ENCODE assay signal across 11 cellular contexts in the genomic region with DNA sequence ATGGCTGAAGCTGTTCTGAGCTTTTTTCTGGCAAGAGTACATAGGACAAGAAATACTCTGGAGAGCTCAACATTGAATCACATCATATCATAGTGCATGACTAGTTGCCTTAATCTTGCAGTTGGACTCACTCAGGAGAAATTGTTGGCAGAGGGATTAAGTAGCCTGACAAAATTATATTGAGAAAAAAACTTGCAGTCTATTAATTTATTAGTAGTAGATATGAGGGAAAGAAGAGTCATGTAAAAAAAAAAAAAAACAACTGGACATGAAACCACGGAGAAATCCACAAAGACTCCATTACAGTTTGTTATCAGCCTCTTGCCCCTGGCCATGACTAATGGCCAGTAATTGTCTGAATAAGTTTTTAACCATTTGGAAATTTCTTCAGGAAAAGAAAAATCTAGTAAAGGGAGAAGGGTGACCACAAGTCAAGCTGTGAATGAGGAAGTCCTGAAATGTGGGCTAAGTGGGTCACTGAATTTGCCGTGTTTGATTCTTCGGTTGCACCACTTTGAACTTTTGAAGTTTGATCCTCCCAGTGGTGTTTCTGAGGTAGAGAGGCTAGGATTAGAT. TPM values are rescaled to one million over a fixed set of nuclear protein-coding genes. Genes with fewer than 3 reads are reported as not detected.
DNase-seq lines count a peak whose midpoint lies in the region; ATAC-seq and TF ChIP-seq lines count a peak whose summit lies in the region.
"Had no signal": no experiment of that assay in that cellular context is flagged by ENCODE, and none has a peak within 500 bp of the region (broad histone marks: within the 10 kb centered on the region; RNA-seq: fewer than 3 reads in every experiment).

No MANE protein-coding gene starts in this region.

- 38% methylated on average over 3 of the region's 3 CpGs for WGBS in smooth muscle cell (ENCODE audit: low lambda C conversion rate)

- no peaks in the 10 kb centered on the region for H3K36me3 ChIP-seq in smooth muscle cell (ENCODE audit: low read depth)

- peaks cover 4% of the 10 kb centered on the region for H3K4me1 ChIP-seq in smooth muscle cell (ENCODE audit: low read depth)

- no peak overlapping the region for H2AFZ ChIP-seq in smooth muscle cell (ENCODE audit: low read depth)

- no peaks in the 10 kb centered on the region for H3K27me3 ChIP-seq in smooth muscle cell (ENCODE audit: low read depth)

- no peaks in the 10 kb centered on the region for H4K20me1 ChIP-seq in smooth muscle cell (ENCODE audit: low read depth)

- no peaks in the 10 kb centered on the region for H3K9me3 Mint-ChIP-seq in T-helper 1 cell treated with Interleukin-12 subunit alpha and Interleukin-12 subunit beta and Interleukin-4 antibody, amounts not matched to agents 30 μg/mL and 1 μg/mL, for 36 hours
- H3K9me3 Mint-ChIP-seq in T-cell: no peaks in the 10 kb centered on the region

- H3F3A ChIP-seq in smooth muscle cell (ENCODE audit: low read depth): no peaks in the 10 kb centered on the region

- H3K27me3 Mint-ChIP-seq in T-helper 1 cell treated with Interleukin-12 subunit alpha and Interleukin-12 subunit beta and Interleukin-4 antibody, amounts not matched to agents 30 μg/mL and 1 μg/mL, for 36 hours (ENCODE audit: low read depth): no peaks in the 10 kb centered on the region
- peaks cover 0 to 7% of the 10 kb centered on the region in 2 donors for H3K27me3 Mint-ChIP-seq in T-cell

- CTCF ChIA-PET in T-cell (lab: Charles Lee): no interaction called here

- H3K4me2 ChIP-seq in smooth muscle cell: no peak overlapping the region
- H3K4me2 ChIP-seq: A549 had no signal

- peak overlapping the region; percentile 40 for H3K27ac ChIP-seq in smooth muscle cell (ENCODE audit: low read depth)

- no peak overlapping the region for H3K4me3 ChIP-seq in smooth muscle cell
- H3K4me3 ChIP-seq: A549 had no signal

- H3K4me3 Mint-ChIP-seq in T-helper 1 cell treated with Interleukin-12 subunit alpha and Interleukin-12 subunit beta and Interleukin-4 antibody, amounts not matched to agents 30 μg/mL and 1 μg/mL, for 36 hours: peak overlapping the region; percentile 88
- H3K4me3 Mint-ChIP-seq in T-cell: peak overlapping the region in 2 of 3 donors; percentile 54 to 57

- no peak for TF ChIP-seq CTCF in smooth muscle cell (IDR thresholded peaks at IDR 0.05; ENCODE audit: borderline replicate concordance, insufficient read depth, poor library complexity, severe bottlenecking)

- no peak overlapping the region for H3K9ac ChIP-seq in smooth muscle cell (ENCODE audit: low read depth)

- H3K27ac Mint-ChIP-seq in T-helper 1 cell treated with Interleukin-12 subunit alpha and Interleukin-12 subunit beta and Interleukin-4 antibody, amounts not matched to agents 30 μg/mL and 1 μg/mL, for 36 hours: peak overlapping the region; percentile 89
- peak overlapping the region in 1 of 2 donors; percentile 81 for H3K27ac Mint-ChIP-seq in T-cell

- ATAC-seq in T-cell (replicated peaks in 1 of 4): no peak
- no peak for ATAC-seq in GM21423 (IDR thresholded peaks at IDR 0.05; ENCODE audit: unreplicated experiment)
- ATAC-seq: A549 had no signal

- POLR2A ChIA-PET in T-cell (lab: Charles Lee): no interaction called here

- no peaks in the 10 kb centered on the region for H3K79me2 ChIP-seq in smooth muscle cell (ENCODE audit: low read depth)

- H3K9me3 ChIP-seq in smooth muscle cell (replicated peaks; ENCODE audit: low read depth): no peaks in the 10 kb centered on the region
- H3K9me3 ChIP-seq: A549 had no signal

- H3K4me1 Mint-ChIP-seq in T-helper 1 cell treated with Interleukin-12 subunit alpha and Interleukin-12 subunit beta and Interleukin-4 antibody, amounts not matched to agents 30 μg/mL and 1 μg/mL, for 36 hours (ENCODE audit: low read depth): peaks cover 40% of the 10 kb centered on the region
- H3K4me1 Mint-ChIP-seq in T-cell: peaks cover 29 to 48% (median 37%) of the 10 kb centered on the region in 3 donors

- H3K36me3 Mint-ChIP-seq in T-helper 1 cell treated with Interleukin-12 subunit alpha and Interleukin-12 subunit beta and Interleukin-4 antibody, amounts not matched to agents 30 μg/mL and 1 μg/mL, for 36 hours (ENCODE audit: low read depth): peaks cover 10% of the 10 kb centered on the region
- H3K36me3 Mint-ChIP-seq in T-cell: peaks cover 6% of the 10 kb centered on the region

- DNase-seq in T-helper 1 cell: no peak
- DNase-seq in T-cell: no peak
- peak; percentile 57 for DNase-seq in glomerular visceral epithelial cell (ENCODE audit: extremely low spot score)
- no peak for DNase-seq in smooth muscle cell (lab: John Stamatoyannopoulos, UW; ENCODE audit: unreplicated experiment)
- DNase-seq in DMS79 treated with DMSO at 0.1 percent for 48 hours (lab: John Stamatoyannopoulos, UW): no peak
- no peak for DNase-seq in NCI-H2227 (lab: John Stamatoyannopoulos, UW; ENCODE audit: unreplicated experiment)
- DNase-seq: activated CD4-positive, alpha-beta T cell treated with anti-CD3 and anti-CD28 coated beads, Interleukin-2, amount 50 U/mL, for 4 hours; NCI-H1092 treated with DMSO at 0.1 percent for 48 hours had no signal

RNA-seq across cellular contexts. Expression of gene FHL1, which starts 45.6 kb away (rescaled TPM):
- 10 to 100 TPM; 14.1 to 32.8 (median 26.0) TPM for total RNA-seq in T-cell
- 98.2 and 103 TPM in 2 replicates for total RNA-seq in smooth muscle cell
- polyA plus RNA-seq in smooth muscle cell: 57.8 and 76.0 TPM in 2 replicates

RNA-seq across cellular contexts. Expression of gene MAP7D3, which starts 58.3 kb away (rescaled TPM):
- total RNA-seq in T-cell (10 to 100 TPM in 2 of 5 donors, 1 to 10 TPM in 3; 6.5 to 10.5 (median 9.7) TPM), smooth muscle cell (8.1 and 12.4 TPM in 2 replicates)
- polyA plus RNA-seq in smooth muscle cell: 6.3 and 9.3 TPM in 2 replicates
